8 cellular contexts compared by ENCODE assay signal in the genomic region with DNA sequence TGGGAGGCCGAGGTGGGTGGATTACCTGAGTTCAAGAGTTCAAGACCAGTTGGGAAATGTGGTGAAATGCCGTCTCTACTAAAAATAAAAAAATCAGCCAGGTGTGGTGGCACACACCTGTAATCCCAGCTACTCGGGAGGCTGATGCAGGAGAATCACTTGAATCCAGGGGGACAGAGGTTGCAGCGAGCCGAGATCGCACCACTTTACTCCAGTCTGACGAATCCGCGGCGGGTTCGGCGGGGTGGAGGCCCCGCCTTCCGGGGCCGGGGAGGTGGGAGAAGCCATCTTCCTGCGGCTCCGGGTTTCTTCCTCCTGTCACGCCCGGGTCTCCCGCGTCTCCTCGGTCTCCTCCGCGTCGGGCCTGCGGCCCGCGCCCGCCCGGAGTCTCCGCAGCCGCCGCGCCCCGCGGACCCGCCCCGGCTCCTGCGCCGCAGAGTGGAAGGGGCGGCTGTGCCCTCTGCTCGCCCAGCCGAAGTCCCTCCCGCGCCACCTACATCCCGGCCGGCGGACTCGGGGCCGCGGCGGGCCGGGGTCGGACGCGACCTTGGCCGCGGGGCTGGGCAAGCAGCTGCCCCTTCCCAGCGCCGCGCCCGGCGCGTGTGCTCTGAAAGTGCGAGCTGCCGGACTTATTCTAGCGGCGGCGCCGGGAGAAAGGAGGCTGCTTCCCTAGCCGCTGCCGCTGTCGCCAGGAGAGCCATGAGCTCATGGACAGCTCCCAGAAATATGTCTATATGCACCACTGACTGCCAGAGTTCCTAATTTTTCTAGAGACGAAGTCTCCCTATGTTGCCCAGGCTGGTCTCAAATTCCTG.
DNase-seq lines count a peak whose midpoint lies in the region; TF ChIP-seq lines count a peak whose summit lies in the region.
"Not testable (repeated sequence)": the region's sequence is repeated elsewhere in the genome, so short reads cannot be mapped to it uniquely, and the experiment has no call there.

No MANE protein-coding gene starts in this region.

- not testable (repeated sequence) for H3K27me3 Mint-ChIP-seq in activated CD4-positive, alpha-beta memory T cell treated with anti-CD3 and anti-CD28 coated beads, Interleukin-2, amount 10 ng/mL, durations not matched to agents 7 days and 5 days

- WGBS in mesodermal cell (ENCODE audit: insufficient coverage in 2 of 2), 2 experiments, result 13 to 28% methylated on average over 5 to 9 of the region's 74 CpGs

- not testable (repeated sequence) for H3K4me1 ChIP-seq in mesodermal cell (ENCODE audit: control insufficient read depth, insufficient read depth, low read length, poor library complexity, severe bottlenecking); vagina

- not testable (repeated sequence) for TF ChIP-seq POLR2A in vagina (IDR thresholded peaks at IDR 0.05)

- H3K36me3 ChIP-seq in mesodermal cell (ENCODE audit: control insufficient read depth, insufficient read depth, low read length); vagina: not testable (repeated sequence)

- H3K4me3 Mint-ChIP-seq in activated CD4-positive, alpha-beta memory T cell treated with anti-CD3 and anti-CD28 coated beads, Interleukin-2, amount 10 ng/mL, durations not matched to agents 7 days and 5 days, result peak overlapping the region; percentile 80

- peaks cover 21% of the 10 kb centered on the region for H3K4me1 Mint-ChIP-seq in activated CD4-positive, alpha-beta memory T cell treated with anti-CD3 and anti-CD28 coated beads, Interleukin-2, amount 10 ng/mL, durations not matched to agents 7 days and 5 days

- peaks cover 19% of the 10 kb centered on the region for H3K36me3 Mint-ChIP-seq in activated CD4-positive, alpha-beta memory T cell treated with anti-CD3 and anti-CD28 coated beads, Interleukin-2, amount 10 ng/mL, durations not matched to agents 7 days and 5 days (ENCODE audit: low read depth)

- peak overlapping the region; percentile 76 for H3K27ac Mint-ChIP-seq in activated CD4-positive, alpha-beta memory T cell treated with anti-CD3 and anti-CD28 coated beads, Interleukin-2, amount 10 ng/mL, durations not matched to agents 7 days and 5 days

- DNase-seq in NCI-H748 (lab: John Stamatoyannopoulos, UW; ENCODE audit: unreplicated experiment) (peak; percentile 26), astrocyte of the hippocampus (ENCODE audit: low read depth, low spot score) (peak; percentile 35), fibroblast of villous mesenchyme (ENCODE audit: low read depth) (peak; percentile 20)
- peak; percentile 50 for DNase-seq in activated CD4-positive, alpha-beta memory T cell treated with anti-CD3 and anti-CD28 coated beads, Interleukin-2, amount 10 ng/mL, durations not matched to agents 7 days and 5 days
- DNase-seq in stimulated activated CD4-positive, alpha-beta T cell treated with anti-CD3 and anti-CD28 coated beads, Interleukin-12 subunit alpha, Interleukin-12 subunit beta, amount 100 ng/mL, for 24 hours (ENCODE audit: low read depth in 2 of 2), result peak; percentile 17 to 21
- DNase-seq in vagina (ENCODE audit: extremely low spot score in 2 of 2), result not testable (repeated sequence)

- intact Hi-C loops in vagina (cut with DNase I), result not testable (repeated sequence)

- POLR2A ChIA-PET in activated CD4-positive, alpha-beta memory T cell treated with anti-CD3 and anti-CD28 coated beads, Interleukin-2, amount 10 ng/mL, durations not matched to agents 7 days and 5 days (lab: Charles Lee), result not testable (repeated sequence)

- H3K4me3 ChIP-seq in GM08714 (ENCODE audit: low read length) (peak overlapping the region; percentile 56; the same call in 1 of the 2 replicates), fibroblast of villous mesenchyme (ENCODE audit: low read depth, low read length) (peak overlapping the region; percentile 35), mesodermal cell (ENCODE audit: extremely low read depth, insufficient read depth, low read length, poor library complexity, severe bottlenecking) (peak overlapping the region; percentile 24), vagina (peak overlapping the region; percentile 30 to 36)

- not testable (repeated sequence) for TF ChIP-seq CTCF in fibroblast of villous mesenchyme (IDR thresholded peaks at IDR 0.05; ENCODE audit: insufficient read depth, low read depth, low read length); vagina (IDR thresholded peaks at IDR 0.05)

- H3K27ac ChIP-seq in mesodermal cell (ENCODE audit: low read depth, low read length, severe bottlenecking), result not testable (repeated sequence)
- H3K27ac ChIP-seq in vagina, result peak overlapping the region; percentile 63

- H3K9me3 ChIP-seq in mesodermal cell (ENCODE audit: control insufficient read depth, low read length); vagina: not testable (repeated sequence)

- CTCF ChIA-PET in activated CD4-positive, alpha-beta memory T cell treated with anti-CD3 and anti-CD28 coated beads, Interleukin-2, amount 10 ng/mL, durations not matched to agents 7 days and 5 days (lab: Charles Lee), result not testable (repeated sequence)

- not testable (repeated sequence) for H3K27me3 ChIP-seq in vagina

- H3K9me3 Mint-ChIP-seq in activated CD4-positive, alpha-beta memory T cell treated with anti-CD3 and anti-CD28 coated beads, Interleukin-2, amount 10 ng/mL, durations not matched to agents 7 days and 5 days, result not testable (repeated sequence)
